Comparison of ENCODE assay signal across 1 cellular context in genomic region chr13:84662503-84662902, GRCh38.
TF ChIP-seq lines count a peak whose summit lies in the region.

No MANE protein-coding gene starts in this region.

TF ChIP-seq in GM12878, 131 proteins besides CTCF, POLR2A, EP300 and RAD21:
- TF ChIP-seq ZNF687 (IDR thresholded peaks at IDR 0.05) (no peak), USF2 (IDR thresholded peaks at IDR 0.05; ENCODE audit: borderline replicate concordance, low read depth, low read length) (no peak), REST (IDR thresholded peaks at IDR 0.05; ENCODE audit: low read depth, low read length) (no peak), STAT3 (IDR thresholded peaks at IDR 0.05; ENCODE audit: low read depth, low read length) (no peak), KLF5 (IDR thresholded peaks at IDR 0.05; ENCODE audit: partially characterized antibody) (no peak), TARDBP (IDR thresholded peaks at IDR 0.05; ENCODE audit: borderline replicate concordance) (no peak), MAX (IDR thresholded peaks at IDR 0.05; ENCODE audit: low read depth, low read length) (no peak), ATF7 (IDR thresholded peaks at IDR 0.05; ENCODE audit: low read depth) (no peak), EED (IDR thresholded peaks at IDR 0.05; ENCODE audit: low read depth) (no peak), SP1 (IDR thresholded peaks at IDR 0.05; ENCODE audit: low read depth, low read length) (no peak), MYB (IDR thresholded peaks at IDR 0.05; ENCODE audit: borderline replicate concordance, low read depth, low read length) (no peak), NR2F1 (conservative IDR thresholded peaks at IDR 0.05) (no peak), NFYA (IDR thresholded peaks at IDR 0.05; ENCODE audit: borderline replicate concordance, low read depth, low read length) (no peak), SPI1 (IDR thresholded peaks at IDR 0.05; ENCODE audit: borderline replicate concordance, insufficient read depth, low read depth, low read length) (no peak), ATF2 (IDR thresholded peaks at IDR 0.05; ENCODE audit: low read length) (no peak), CBX5 (IDR thresholded peaks at IDR 0.05; ENCODE audit: low read depth) (no peak)
